In genomic region chr13:51305558-51305957, GRCh38 we compare ENCODE assay signal across 33 cellular contexts. TPM values are rescaled to one million over a fixed set of nuclear protein-coding genes. Genes with fewer than 3 reads are reported as not detected.
"Had no signal": no experiment of that assay in that cellular context is flagged by ENCODE, and none has a peak within 500 bp of the region (broad histone marks: within the 10 kb centered on the region; RNA-seq: fewer than 3 reads in every experiment).

No MANE protein-coding gene starts in this region.

- H3K27me3 ChIP-seq: uterus had no signal

- DNase-seq: activated CD4-positive, alpha-beta memory T cell treated with anti-CD3 and anti-CD28 coated beads, Interleukin-2, amount 10 ng/mL, durations not matched to agents 7 days and 5 days; activated CD4-positive, alpha-beta T cell treated with anti-CD3 and anti-CD28 coated beads for 1 hour; activated CD4-positive, alpha-beta T cell treated with anti-CD3 and anti-CD28 coated beads, Interleukin-2, amount 10 ng/mL, durations not matched to agents 7 days and 5 days; activated CD8-positive, alpha-beta memory T cell treated with anti-CD3 and anti-CD28 coated beads, Interleukin-2, amount 50 U/mL, for 48 hours; activated gamma-delta T cell; activated naive CD4-positive, alpha-beta T cell treated with anti-CD3 and anti-CD28 coated beads, Interleukin-2, amount 50 U/mL, for 16 hours; activated T-cell treated with anti-CD3 and anti-CD28 coated beads, Interleukin-2, amount 50 U/mL, for 24 hours; amygdala; effector CD8-positive, alpha-beta T cell; erythroblast; foreskin melanocyte; islet precursor cell; left ventricle myocardium superior; mucosa of descending colon; stimulated activated CD4-positive, alpha-beta T cell treated with anti-CD3 and anti-CD28 coated beads, Interleukin-4, amount 100 ng/mL, for 24 hours; stimulated activated naive CD8-positive, alpha-beta T cell treated with anti-CD3 and anti-CD28 coated beads, Interleukin-15, amount 100 ng/mL, for 72 hours; substantia nigra; T-helper 1 cell; uterus; WERI-Rb-1 had no signal

- H3K4me1 Mint-ChIP-seq: activated CD4-positive, alpha-beta memory T cell treated with anti-CD3 and anti-CD28 coated beads, Interleukin-2, amount 10 ng/mL, durations not matched to agents 7 days and 5 days; activated CD4-positive, alpha-beta T cell treated with anti-CD3 and anti-CD28 coated beads, Interleukin-2, amount 10 ng/mL, durations not matched to agents 7 days and 5 days; central memory CD8-positive, alpha-beta T cell; stimulated activated effector memory CD8-positive, alpha-beta T cell treated with anti-CD3 and anti-CD28 coated beads, Interleukin-12 subunit alpha, Interleukin-12 subunit beta, amount 100 ng/mL, for 72 hours; stimulated activated naive CD8-positive, alpha-beta T cell treated with anti-CD3 and anti-CD28 coated beads, Interleukin-15, amount 100 ng/mL, for 72 hours had no signal

- ATAC-seq: left ventricle myocardium superior; mucosa of descending colon; natural killer cell treated with Interleukin-12 subunit alpha and Interleukin-12 subunit beta and Interleukin-15 and Interleukin-18, amount 100 ng/mL, for 72 hours; sciatic nerve; stimulated activated effector memory CD8-positive, alpha-beta T cell treated with anti-CD3 and anti-CD28 coated beads, Interleukin-12 subunit alpha, Interleukin-12 subunit beta, amount 100 ng/mL, for 72 hours; stimulated activated naive CD8-positive, alpha-beta T cell treated with anti-CD3 and anti-CD28 coated beads, Interleukin-15, amount 100 ng/mL, for 72 hours had no signal

- H3K4me1 ChIP-seq: uterus had no signal

- H3K36me3 Mint-ChIP-seq: natural killer cell treated with Interleukin-12 subunit alpha and Interleukin-12 subunit beta and Interleukin-15 and Interleukin-18, amount 100 ng/mL, for 72 hours; stimulated activated effector memory CD8-positive, alpha-beta T cell treated with anti-CD3 and anti-CD28 coated beads, Interleukin-12 subunit alpha, Interleukin-12 subunit beta, amount 100 ng/mL, for 72 hours; type B pancreatic cell had no signal

- H3K27ac Mint-ChIP-seq: activated CD4-positive, alpha-beta memory T cell treated with anti-CD3 and anti-CD28 coated beads, Interleukin-2, amount 10 ng/mL, durations not matched to agents 7 days and 5 days; activated CD4-positive, alpha-beta T cell treated with anti-CD3 and anti-CD28 coated beads, Interleukin-2, amount 10 ng/mL, durations not matched to agents 7 days and 5 days; activated T-cell treated with anti-CD3 and anti-CD28 coated beads, Interleukin-2, amount 50 U/mL, for 24 hours; natural killer cell treated with Interleukin-12 subunit alpha and Interleukin-12 subunit beta and Interleukin-15 and Interleukin-18, amount 100 ng/mL, for 72 hours; stimulated activated effector memory CD8-positive, alpha-beta T cell treated with anti-CD3 and anti-CD28 coated beads, Interleukin-12 subunit alpha, Interleukin-12 subunit beta, amount 100 ng/mL, for 72 hours; stimulated activated naive CD8-positive, alpha-beta T cell treated with anti-CD3 and anti-CD28 coated beads, Interleukin-15, amount 100 ng/mL, for 72 hours; type B pancreatic cell had no signal

- H3K36me3 ChIP-seq: uterus, WERI-Rb-1 had no signal

- H3K27ac ChIP-seq: skin epidermis, uterus, WERI-Rb-1 had no signal

- H3K27me3 Mint-ChIP-seq: activated CD4-positive, alpha-beta T cell treated with anti-CD3 and anti-CD28 coated beads, Interleukin-2, amount 10 ng/mL, durations not matched to agents 7 days and 5 days; activated T-cell treated with anti-CD3 and anti-CD28 coated beads, Interleukin-2, amount 50 U/mL, for 24 hours; type B pancreatic cell had no signal

- H3K4me3 ChIP-seq: mucosa of descending colon, skin epidermis, uterus had no signal

- H3K4me3 Mint-ChIP-seq: activated CD4-positive, alpha-beta memory T cell treated with anti-CD3 and anti-CD28 coated beads, Interleukin-2, amount 10 ng/mL, durations not matched to agents 7 days and 5 days; activated CD4-positive, alpha-beta T cell treated with anti-CD3 and anti-CD28 coated beads, Interleukin-2, amount 10 ng/mL, durations not matched to agents 7 days and 5 days; activated T-cell treated with anti-CD3 and anti-CD28 coated beads, Interleukin-2, amount 50 U/mL, for 24 hours; central memory CD8-positive, alpha-beta T cell; natural killer cell treated with Interleukin-12 subunit alpha and Interleukin-12 subunit beta and Interleukin-15 and Interleukin-18, amount 100 ng/mL, for 72 hours; stimulated activated effector memory CD8-positive, alpha-beta T cell treated with anti-CD3 and anti-CD28 coated beads, Interleukin-12 subunit alpha, Interleukin-12 subunit beta, amount 100 ng/mL, for 72 hours; stimulated activated naive CD8-positive, alpha-beta T cell treated with anti-CD3 and anti-CD28 coated beads, Interleukin-15, amount 100 ng/mL, for 72 hours; type B pancreatic cell had no signal

- H3K9me3 ChIP-seq: mucosa of descending colon, uterus had no signal

- H3K9me3 Mint-ChIP-seq: activated CD4-positive, alpha-beta memory T cell treated with anti-CD3 and anti-CD28 coated beads, Interleukin-2, amount 10 ng/mL, durations not matched to agents 7 days and 5 days; activated CD4-positive, alpha-beta T cell treated with anti-CD3 and anti-CD28 coated beads, Interleukin-2, amount 10 ng/mL, durations not matched to agents 7 days and 5 days; activated T-cell treated with anti-CD3 and anti-CD28 coated beads, Interleukin-2, amount 50 U/mL, for 24 hours; central memory CD8-positive, alpha-beta T cell; natural killer cell treated with Interleukin-12 subunit alpha and Interleukin-12 subunit beta and Interleukin-15 and Interleukin-18, amount 100 ng/mL, for 72 hours; stimulated activated effector memory CD8-positive, alpha-beta T cell treated with anti-CD3 and anti-CD28 coated beads, Interleukin-12 subunit alpha, Interleukin-12 subunit beta, amount 100 ng/mL, for 72 hours; stimulated activated naive CD8-positive, alpha-beta T cell treated with anti-CD3 and anti-CD28 coated beads, Interleukin-15, amount 100 ng/mL, for 72 hours; type B pancreatic cell had no signal

RNA-seq across cellular contexts. Expression of gene SERPINE3, which starts 33.9 kb away (rescaled TPM):
- total RNA-seq: activated CD4-positive, alpha-beta memory T cell treated with anti-CD3 and anti-CD28 coated beads, Interleukin-2, amount 10 ng/mL, durations not matched to agents 7 days and 5 days; activated CD4-positive, alpha-beta T cell treated with anti-CD3 and anti-CD28 coated beads, Interleukin-2, amount 10 ng/mL, durations not matched to agents 7 days and 5 days; dermis microvascular lymphatic vessel endothelial cell; fibroblast of lung; left ventricle myocardium superior; lung microvascular endothelial cell; mesenteric fat pad; mucosa of descending colon; myocyte; natural killer cell treated with Interleukin-12 subunit alpha and Interleukin-12 subunit beta and Interleukin-15 and Interleukin-18, amount 100 ng/mL, for 72 hours; osteoblast; posterior vena cava had no signal
